14 cellular contexts compared by ENCODE assay signal in the genomic region with DNA sequence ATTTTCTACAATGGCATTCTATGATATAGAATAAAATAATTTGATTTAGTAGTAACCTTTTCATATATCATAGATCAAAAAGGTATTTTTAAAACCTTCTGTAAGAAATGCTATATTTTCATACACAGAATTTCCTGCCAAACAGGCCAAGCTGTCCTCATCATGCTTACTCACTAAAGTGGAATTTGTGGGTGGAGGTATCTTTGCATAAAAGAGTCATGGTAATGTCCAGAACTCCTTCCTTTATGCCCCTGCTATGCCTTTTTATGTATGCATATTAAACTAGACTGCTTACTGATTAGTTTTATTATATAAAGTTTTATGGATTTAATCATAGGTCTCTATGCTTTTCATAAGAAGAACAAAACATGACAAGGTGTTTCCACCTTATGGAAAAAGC. TPM values are rescaled to one million over a fixed set of nuclear protein-coding genes. Genes with fewer than 3 reads are reported as not detected.
DNase-seq lines count a peak whose midpoint lies in the region; FAIRE-seq and TF ChIP-seq lines count a peak whose summit lies in the region.
"Had no signal": no experiment of that assay in that cellular context is flagged by ENCODE, and none has a peak within 500 bp of the region (broad histone marks: within the 10 kb centered on the region; RNA-seq: fewer than 3 reads in every experiment).

No MANE protein-coding gene starts in this region.

- CTCF ChIA-PET in PC-9 (lab: Charles Lee) (no interaction called here), endothelial cell of umbilical vein (lab: Charles Lee) (interaction anchor here (0.6 to 1.4 kb wide), 3 partner anchors 14 to 41 kb away, joined by 3 to 5 read pairs (median 3); no protein-coding TSS in a partner anchor)

- DNase-seq in ELR (ENCODE audit: low read depth), result peak; percentile 86
- DNase-seq in PC-9, result peak in 1 of 2 experiments; percentile 64
- DNase-seq in endothelial cell of umbilical vein (ENCODE audit: low read depth, low spot score), result peak; percentile 22
- peak; percentile 77 for DNase-seq in osteoblast (ENCODE audit: insufficient read length, low spot score, missing footprints)
- no peak for DNase-seq in DMS53 treated with DMSO at 0.1 percent for 48 hours (lab: John Stamatoyannopoulos, UW; ENCODE audit: unreplicated experiment)
- DNase-seq in SK-N-DZ (ENCODE audit: low spot score), result no peak
- DNase-seq in activated CD4-positive, alpha-beta T cell treated with anti-CD3 and anti-CD28 coated beads, Interleukin-2, amount 50 U/mL, for 1 hour, result no peak
- no peak for DNase-seq in caudate nucleus (lab: John Stamatoyannopoulos, UW)
- DNase-seq: activated CD8-positive, alpha-beta memory T cell treated with anti-CD3 and anti-CD28 coated beads for 24 hours; activated gamma-delta T cell; CD8-positive, alpha-beta T cell; stimulated activated naive CD4-positive, alpha-beta T cell treated with Interleukin-2 at 50 U/mL for 16 hours; WERI-Rb-1 had no signal

- no peaks in the 10 kb centered on the region for H3K36me3 ChIP-seq in PC-9 (ENCODE audit: low read depth)
- no peaks in the 10 kb centered on the region for H3K36me3 ChIP-seq in endothelial cell of umbilical vein (ENCODE audit: control insufficient read depth in 2 of 2, extremely low read depth in 1 of 2, insufficient read depth in 2 of 2, low read length in 2 of 2)
- H3K36me3 ChIP-seq in osteoblast (ENCODE audit: insufficient read depth, low read length), result no peaks in the 10 kb centered on the region
- H3K36me3 ChIP-seq: SJSA1, WERI-Rb-1 had no signal

- no peak for FAIRE-seq in endothelial cell of umbilical vein (lab: Jason Lieb, UNC)

- no peaks in the 10 kb centered on the region; the same call in 1 of the 2 replicates for H3K9me3 ChIP-seq in PC-9 (ENCODE audit: insufficient read depth, low read depth)
- H3K9me3 ChIP-seq in endothelial cell of umbilical vein (replicated peaks; ENCODE audit: control insufficient read depth, insufficient read depth, low read length), result no peaks in the 10 kb centered on the region
- no peaks in the 10 kb centered on the region for H3K9me3 ChIP-seq in osteoblast (ENCODE audit: low read depth, low read length)
- H3K9me3 ChIP-seq: SJSA1 had no signal

- intact Hi-C loops in PC-9 (cut with micrococcal nuclease; ENCODE audit: unreplicated experiment), result no loop called here
- intact Hi-C loops in endothelial cell of umbilical vein (cut with micrococcal nuclease), result no loop called here

- H3K4me1 ChIP-seq in PC-9 (replicated peaks; ENCODE audit: insufficient read depth), result peaks cover 13% of the 10 kb centered on the region
- H3K4me1 ChIP-seq in endothelial cell of umbilical vein (ENCODE audit: control insufficient read depth, extremely low read depth, insufficient read depth, low read length), result peaks cover 12% of the 10 kb centered on the region
- peaks cover 12% of the 10 kb centered on the region for H3K4me1 ChIP-seq in osteoblast (ENCODE audit: insufficient read depth, low read length)

- H4K20me1 ChIP-seq in PC-9 (ENCODE audit: insufficient read depth) (no peaks in the 10 kb centered on the region), endothelial cell of umbilical vein (replicated peaks; ENCODE audit: control insufficient read depth, extremely low read depth, insufficient read depth, low read length) (no peaks in the 10 kb centered on the region), osteoblast (ENCODE audit: insufficient read depth, low read length) (no peaks in the 10 kb centered on the region)

- TF ChIP-seq CTCF in PC-9 (conservative IDR thresholded peaks at IDR 0.05) (no peak), endothelial cell of umbilical vein (IDR thresholded peaks at IDR 0.05; ENCODE audit: extremely low read depth in 1 of 2, insufficient read depth in 1 of 2, low read depth in 1 of 2, low read length in 2 of 2) (no peak), osteoblast (IDR thresholded peaks at IDR 0.05; ENCODE audit: extremely low read depth, low read depth, low read length) (no peak)

- no peaks in the 10 kb centered on the region for H3K9me2 ChIP-seq in PC-9 (ENCODE audit: insufficient read depth)

- POLR2A ChIA-PET in PC-9 (lab: Charles Lee; ENCODE audit: unreplicated experiment), result no interaction called here
- POLR2A ChIA-PET in endothelial cell of umbilical vein (lab: Charles Lee), result no interaction called here

- peak overlapping the region; percentile 63 for H3K27ac ChIP-seq in PC-9
- peak overlapping the region; percentile 3 for H3K27ac ChIP-seq in endothelial cell of umbilical vein (ENCODE audit: insufficient read depth, low read depth, low read length)
- H3K27ac ChIP-seq in osteoblast (ENCODE audit: low read depth, low read length), result peak overlapping the region; percentile 25
- H3K27ac ChIP-seq in caudate nucleus (ENCODE audit: low read depth, low read length), result no peak overlapping the region
- H3K27ac ChIP-seq: SJSA1, WERI-Rb-1 had no signal

- H3K79me2 ChIP-seq in PC-9 (ENCODE audit: low read depth), result no peaks in the 10 kb centered on the region
- H3K79me2 ChIP-seq in endothelial cell of umbilical vein (ENCODE audit: control insufficient read depth, insufficient read depth, low read length), result no peaks in the 10 kb centered on the region
- no peaks in the 10 kb centered on the region for H3K79me2 ChIP-seq in osteoblast (ENCODE audit: insufficient read depth, low read length)

- no peak overlapping the region for H2AFZ ChIP-seq in PC-9
- H2AFZ ChIP-seq in endothelial cell of umbilical vein (ENCODE audit: low read depth, low read length), result no peak overlapping the region
- no peak overlapping the region for H2AFZ ChIP-seq in osteoblast (ENCODE audit: low read length)

- dilution Hi-C loops in endothelial cell of umbilical vein (cut with MboI; ENCODE audit: extremely low pct_ligation_motif_present, low sequenced_read_pairs), result no loop called here

- H3K4me3 ChIP-seq in PC-9 (no peak overlapping the region), endothelial cell of umbilical vein (replicated peaks in 1 of 3; ENCODE audit: insufficient read depth in 1 of 3, low read depth in 1 of 3, low read length in 3 of 3) (no peak overlapping the region), osteoblast (ENCODE audit: insufficient read depth, low read length) (no peak overlapping the region)
- H3K4me3 ChIP-seq: SJSA1 had no signal

- no peaks in the 10 kb centered on the region for H3K27me3 ChIP-seq in PC-9 (ENCODE audit: insufficient read depth, low read depth)
- H3K27me3 ChIP-seq in endothelial cell of umbilical vein (ENCODE audit: control insufficient read depth in 2 of 2, insufficient read depth in 2 of 2, low read length in 2 of 2), result no peaks in the 10 kb centered on the region
- H3K27me3 ChIP-seq in osteoblast (ENCODE audit: insufficient read depth, low read length), result no peaks in the 10 kb centered on the region
- H3K27me3 ChIP-seq: SJSA1 had no signal

- peak overlapping the region; percentile 28 for H3K4me2 ChIP-seq in PC-9
- peak overlapping the region; percentile 44 for H3K4me2 ChIP-seq in endothelial cell of umbilical vein (ENCODE audit: insufficient read depth, low read length)
- no peak overlapping the region for H3K4me2 ChIP-seq in osteoblast (ENCODE audit: insufficient read depth, low read length)

- no peaks in the 10 kb centered on the region for H3F3A ChIP-seq in PC-9 (ENCODE audit: insufficient read depth, low read depth)

- TF ChIP-seq POLR2A in endothelial cell of umbilical vein (IDR thresholded peaks at IDR 0.05; ENCODE audit: low read depth, low read length), result no peak

- H3K9me1 ChIP-seq in endothelial cell of umbilical vein (replicated peaks; ENCODE audit: control insufficient read depth, extremely low read depth, insufficient read depth, low read length), result no peaks in the 10 kb centered on the region

- no TSS peak for BruUV-seq in PC-9 (replicated peaks; lab: Mats Ljungman, UMichigan)
- BruUV-seq in endothelial cell of umbilical vein (replicated peaks; lab: Mats Ljungman, UMichigan), result no TSS peak

- H3K9ac ChIP-seq in endothelial cell of umbilical vein (replicated peaks; ENCODE audit: extremely low read depth, insufficient read depth, low read length), result no peak overlapping the region

TF ChIP-seq in endothelial cell of umbilical vein, 7 proteins besides CTCF, POLR2A, EP300 and RAD21:
- TF ChIP-seq POLR2AphosphoS5 (IDR thresholded peaks at IDR 0.05; ENCODE audit: insufficient read depth, low read depth, low read length) (no peak), EZH2 (IDR thresholded peaks at IDR 0.05; ENCODE audit: borderline replicate concordance, low read depth, low read length, severe bottlenecking) (no peak), GATA2 (IDR thresholded peaks at IDR 0.05; ENCODE audit: insufficient read depth, insufficient read length, low read depth, low read length) (no peak), FOS (IDR thresholded peaks at IDR 0.05; ENCODE audit: borderline replicate concordance, insufficient read depth, low read length) (peak; percentile 42), MYC (IDR thresholded peaks at IDR 0.05; ENCODE audit: low read depth, low read length) (no peak), JUN (IDR thresholded peaks at IDR 0.05; ENCODE audit: borderline replicate concordance, insufficient read depth, insufficient read length, low read depth) (peak; percentile 9)
- TF ChIP-seq, protein P1, sequence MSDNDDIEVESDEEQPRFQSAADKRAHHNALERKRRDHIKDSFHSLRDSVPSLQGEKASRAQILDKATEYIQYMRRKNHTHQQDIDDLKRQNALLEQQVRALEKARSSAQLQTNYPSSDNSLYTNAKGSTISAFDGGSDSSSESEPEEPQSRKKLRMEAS (IDR thresholded peaks at IDR 0.05; ENCODE audit: insufficient read depth, insufficient read length), result no peak

RNA-seq across cellular contexts. Expression of a gene that starts 27.5 kb away (rescaled TPM):
- total RNA-seq in PC-9 (2021) (33.2 and 38.3 TPM in 2 replicates), endothelial cell of umbilical vein (82.0 and 93.9 TPM in 2 replicates), osteoblast (102 and 106 TPM in 2 replicates)
- polyA plus RNA-seq in endothelial cell of umbilical vein, result 15.3 and 21.2 TPM in 2 replicates
- polyA plus RNA-seq in endothelial cell of umbilical vein (2011; cell fraction: cytosol; rRNA removed), result 30.6 and 34.0 TPM in 2 replicates
- polyA plus RNA-seq in endothelial cell of umbilical vein (2011; cell fraction: nucleus; rRNA removed), result 58.5 and 66.8 TPM in 2 replicates
- 85.2 and 99.4 TPM in 2 replicates for polyA plus RNA-seq in endothelial cell of umbilical vein (2012)
- polyA minus RNA-seq in endothelial cell of umbilical vein, result 40.9 and 45.4 TPM in 2 replicates
- 16.8 TPM for polyA minus RNA-seq in endothelial cell of umbilical vein (2011; cell fraction: cytosol; rRNA and poly(A)+ RNA removed)
- 71.7 and 109 TPM in 2 replicates for polyA minus RNA-seq in endothelial cell of umbilical vein (2011; cell fraction: nucleus; rRNA and poly(A)+ RNA removed)
- polyA plus RNA-seq in SK-N-DZ (2014; cell fraction: cytosol; rRNA removed), result 76.4 and 95.2 TPM in 2 replicates
- polyA plus RNA-seq in SK-N-DZ (2014; cell fraction: nucleus; rRNA removed), result 92.9 and 93.0 TPM in 2 replicates

Comparison
In these comparisons a context has a peak if more than half of its experiments do, and no peak if none do; other contexts are left out.
1. DNase-seq: peak in ELR (single experiment), endothelial cell of umbilical vein (single experiment) and osteoblast (single experiment); none in DMS53 treated with DMSO at 0.1 percent for 48 hours (single experiment), SK-N-DZ (single experiment), activated CD4-positive, alpha-beta T cell treated with anti-CD3 and anti-CD28 coated beads, Interleukin-2, amount 50 U/mL, for 1 hour (single experiment) and caudate nucleus (0 of 61).